In the genomic region with DNA sequence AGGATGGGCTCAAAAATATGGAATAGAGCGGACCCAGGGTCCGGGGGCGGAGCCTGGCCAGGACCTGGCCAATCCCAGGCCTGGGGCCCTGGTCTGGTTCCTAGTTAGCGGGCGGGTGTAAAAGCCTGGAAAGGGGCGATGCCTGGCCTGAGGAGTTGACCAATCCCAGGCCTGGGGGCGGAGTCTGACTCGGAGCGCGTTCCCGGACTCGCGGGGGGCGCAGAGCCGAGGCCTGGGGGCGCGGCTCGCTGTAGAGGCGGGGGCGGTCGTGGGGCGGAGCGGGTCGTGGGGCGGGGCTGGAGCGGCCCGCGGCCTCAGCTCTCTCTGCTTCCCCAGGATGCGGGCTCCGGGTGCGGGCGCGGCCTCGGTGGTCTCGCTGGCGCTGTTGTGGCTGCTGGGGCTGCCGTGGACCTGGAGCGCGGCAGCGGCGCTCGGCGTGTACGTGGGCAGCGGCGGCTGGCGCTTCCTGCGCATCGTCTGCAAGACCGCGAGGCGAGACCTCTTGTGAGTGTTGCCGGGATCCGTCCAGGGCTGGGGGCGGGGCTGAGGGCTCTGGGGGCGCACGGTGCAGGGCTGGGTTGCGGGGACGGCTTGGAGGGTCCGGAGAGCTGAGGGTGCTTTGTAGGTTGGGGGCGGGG, we compare ENCODE assay signal across 8 cellular contexts.
A peak's percentile ranks its signal among the peaks of the same experiment; 100 is the strongest.
DNase-seq lines count a peak whose midpoint lies in the region; ATAC-seq and TF ChIP-seq lines count a peak whose summit lies in the region.

A gene (plus strand): TSS at position 321 of the 638 bp plus-strand sequence. CDS start 17 bp downstream, at position 338.

- ATAC-seq in GM18909 (IDR thresholded peaks at IDR 0.05; ENCODE audit: poor library complexity, unreplicated experiment) (peak; percentile 84), HG03196 (IDR thresholded peaks at IDR 0.05; ENCODE audit: unreplicated experiment) (peak; percentile 78)

- H3K4me3 ChIP-seq in AG09309 (ENCODE audit: control insufficient read depth, low read depth, low read length) = peak within 1 kb of the TSS; percentile 82

- peak; percentile 93 for DNase-seq in AG09309 (ENCODE audit: low read depth)
- DNase-seq in NCI-H446 (lab: John Stamatoyannopoulos, UW) = peak; percentile 98 to 100
- peak; percentile 77 to 90 for DNase-seq in activated CD4-positive, alpha-beta T cell treated with anti-CD3 and anti-CD28 coated beads for 24 hours (ENCODE audit: low read depth in 2 of 2)
- DNase-seq in kidney glomerular epithelial cell (lab: John Stamatoyannopoulos, UW) = peak; percentile 97
- DNase-seq in stimulated activated CD4-positive, alpha-beta T cell treated with anti-CD3 and anti-CD28 coated beads, Interleukin-15, amount 100 ng/mL, for 24 hours = peak; percentile 96

- peak within 1 kb of the TSS; percentile 95 for H3K27ac ChIP-seq in cingulate gyrus (ENCODE audit: low read depth, low read length)

- no peak for TF ChIP-seq CTCF in AG09309 (IDR thresholded peaks at IDR 0.05; ENCODE audit: control insufficient read depth, insufficient read depth, low read depth, low read length, missing control alignments)

Comparison
In these comparisons a context has a peak if more than half of its experiments do, and no peak if none do; other contexts are left out.
1. Peak in every context shown above with its lines: DNase-seq, ATAC-seq, H3K4me3 ChIP-seq and H3K27ac ChIP-seq.